35 cellular contexts compared by ENCODE assay signal in genomic region chr1:5473268-5473667, GRCh38.
"Had no signal": no experiment of that assay in that cellular context is flagged by ENCODE, and none has a peak within 500 bp of the region (broad histone marks: within the 10 kb centered on the region; RNA-seq: fewer than 3 reads in every experiment).

No MANE protein-coding gene starts in this region.

- H3K36me3 ChIP-seq: MG63 had no signal

- H3K9me3 ChIP-seq: MG63 had no signal

- DNase-seq: Karpas-422, Kasumi-1, MG63, MM.1S, MV-4-11, NCI-H1048, NCI-H1092, NCI-H1092 treated with DMSO at 0.1 percent for 48 hours, NCI-H1105, NCI-H1105 treated with DMSO at 0.1 percent for 48 hours, NCI-H1417, NCI-H1417 treated with DMSO at 0.1 percent for 48 hours, NCI-H1436, NCI-H1436 treated with DMSO at 0.1 percent for 48 hours, NCI-H146, NCI-H1694, NCI-H1694 treated with DMSO at 0.1 percent for 48 hours, NCI-H187, NCI-H187 treated with DMSO at 0.1 percent for 48 hours, NCI-H1930, NCI-H2029, NCI-H2029 treated with DMSO at 0.1 percent for 48 hours, NCI-H2081, NCI-H2081 treated with DMSO at 0.1 percent for 48 hours, NCI-H2107, NCI-H2171, NCI-H2171 treated with DMSO at 0.1 percent for 48 hours, NCI-H2227 treated with DMSO at 0.1 percent for 48 hours, NCI-H226, NCI-H345, NCI-H446, NCI-H446 treated with DMSO at 0.1 percent for 48 hours, NCI-H510A, NCI-H510A treated with DMSO at 0.1 percent for 48 hours, NCI-H524 had no signal

- H3K27me3 ChIP-seq: MG63 had no signal

- H3K4me3 ChIP-seq: MG63 had no signal
